Comparison of ENCODE assay signal across 17 cellular contexts in genomic region chr10:120732067-120732466, GRCh38.
DNase-seq lines count a peak whose midpoint lies in the region; ATAC-seq, FAIRE-seq and TF ChIP-seq lines count a peak whose summit lies in the region.
"Had no signal": no experiment of that assay in that cellular context is flagged by ENCODE, and none has a peak within 500 bp of the region (broad histone marks: within the 10 kb centered on the region; RNA-seq: fewer than 3 reads in every experiment).

No MANE protein-coding gene starts in this region.

- peak overlapping the region; percentile 61 for H3K4me2 ChIP-seq in endothelial cell of umbilical vein (ENCODE audit: insufficient read depth, low read length)

- H3K9me1 ChIP-seq in endothelial cell of umbilical vein (replicated peaks; ENCODE audit: control insufficient read depth, extremely low read depth, insufficient read depth, low read length) = no peaks in the 10 kb centered on the region

- H3K4me1 ChIP-seq in endothelial cell of umbilical vein (ENCODE audit: control insufficient read depth, extremely low read depth, insufficient read depth, low read length) = peaks cover 44% of the 10 kb centered on the region
- H3K4me1 ChIP-seq: left ventricle myocardium inferior, right atrium auricular region had no signal

- H4K20me1 ChIP-seq in endothelial cell of umbilical vein (replicated peaks; ENCODE audit: control insufficient read depth, extremely low read depth, insufficient read depth, low read length) = no peaks in the 10 kb centered on the region

- no peak for TF ChIP-seq POLR2A in endothelial cell of umbilical vein (IDR thresholded peaks at IDR 0.05; ENCODE audit: low read depth, low read length)

- no peaks in the 10 kb centered on the region for H3K36me3 ChIP-seq in endothelial cell of umbilical vein (ENCODE audit: control insufficient read depth in 2 of 2, extremely low read depth in 1 of 2, insufficient read depth in 2 of 2, low read length in 2 of 2)
- H3K36me3 ChIP-seq: left ventricle myocardium inferior, right atrium auricular region, thoracic aorta had no signal

- FAIRE-seq in endothelial cell of umbilical vein (lab: Jason Lieb, UNC) = peak; percentile 35

- CTCF ChIA-PET in endothelial cell of umbilical vein (lab: Charles Lee) = interaction anchor here (0.8 to 2.4 kb wide), 10 partner anchors 8 to 510 kb away, joined by 3 to 9 read pairs (median 4); no protein-coding TSS in a partner anchor

- DNase-seq in HPDE6-E6E7 (ENCODE audit: extremely low spot score) (peak; percentile 52), NCI-H748 treated with DMSO at 0.1 percent for 48 hours (lab: John Stamatoyannopoulos, UW) (peak; percentile 0), endothelial cell of umbilical vein (ENCODE audit: low read depth, low spot score) (peak; percentile 88), pulmonary artery endothelial cell (ENCODE audit: low read depth, low spot score) (peak; percentile 29), ureter (ENCODE audit: low spot score) (no peak), T-helper 9 cell (no peak)
- DNase-seq: activated naive CD8-positive, alpha-beta T cell treated with anti-CD3 and anti-CD28 coated beads for 36 hours; KG1; left ventricle myocardium inferior; NCI-H1105 treated with DMSO at 0.1 percent for 48 hours; NCI-H69; nucleus accumbens had no signal

- peak overlapping the region; percentile 39 for H3K9ac ChIP-seq in endothelial cell of umbilical vein (replicated peaks; ENCODE audit: extremely low read depth, insufficient read depth, low read length)

- no peak overlapping the region for H2AFZ ChIP-seq in endothelial cell of umbilical vein (ENCODE audit: low read depth, low read length)

- ATAC-seq in HG03442 (IDR thresholded peaks at IDR 0.05; ENCODE audit: unreplicated experiment) = no peak
- ATAC-seq: Panc1, SK-N-SH treated with all-trans-retinoic acid at 6 μM for 48 hours had no signal

- H3K27me3 ChIP-seq in endothelial cell of umbilical vein (ENCODE audit: control insufficient read depth in 2 of 2, insufficient read depth in 2 of 2, low read length in 2 of 2) = no peaks in the 10 kb centered on the region
- H3K27me3 ChIP-seq: right atrium auricular region had no signal

- no peak for TF ChIP-seq CTCF in endothelial cell of umbilical vein (IDR thresholded peaks at IDR 0.05; ENCODE audit: extremely low read depth in 1 of 2, insufficient read depth in 1 of 2, low read depth in 1 of 2, low read length in 2 of 2)

- intact Hi-C loops in endothelial cell of umbilical vein (cut with micrococcal nuclease) = no loop called here

- POLR2A ChIA-PET in endothelial cell of umbilical vein (lab: Charles Lee) = interaction anchor here (0.8 kb wide), 1 partner anchor 132 kb away, joined by 3 read pairs; no protein-coding TSS in a partner anchor

- no peak overlapping the region for H3K4me3 ChIP-seq in endothelial cell of umbilical vein (replicated peaks in 1 of 3; ENCODE audit: insufficient read depth in 1 of 3, low read depth in 1 of 3, low read length in 3 of 3)
- H3K4me3 ChIP-seq: left ventricle myocardium inferior, right atrium auricular region, thoracic aorta had no signal

- H3K27ac ChIP-seq in endothelial cell of umbilical vein (ENCODE audit: insufficient read depth, low read depth, low read length) = peak overlapping the region; percentile 75
- H3K27ac ChIP-seq: left ventricle myocardium inferior, right atrium auricular region, thoracic aorta had no signal

- no peaks in the 10 kb centered on the region for H3K9me3 ChIP-seq in endothelial cell of umbilical vein (replicated peaks; ENCODE audit: control insufficient read depth, insufficient read depth, low read length)
- H3K9me3 ChIP-seq: left ventricle myocardium inferior, right atrium auricular region, thoracic aorta had no signal

- dilution Hi-C loops in endothelial cell of umbilical vein (cut with MboI; ENCODE audit: extremely low pct_ligation_motif_present, low sequenced_read_pairs) = no loop called here

- BruUV-seq in endothelial cell of umbilical vein (replicated peaks; lab: Mats Ljungman, UMichigan) = no TSS peak

- H3K79me2 ChIP-seq in endothelial cell of umbilical vein (ENCODE audit: control insufficient read depth, insufficient read depth, low read length) = peaks cover 22% of the 10 kb centered on the region

TF ChIP-seq in endothelial cell of umbilical vein, 7 proteins besides CTCF, POLR2A, EP300 and RAD21:
- no peak for TF ChIP-seq POLR2AphosphoS5 (IDR thresholded peaks at IDR 0.05; ENCODE audit: insufficient read depth, low read depth, low read length)
- peak; percentile 83 for TF ChIP-seq JUN (IDR thresholded peaks at IDR 0.05; ENCODE audit: borderline replicate concordance, insufficient read depth, insufficient read length, low read depth)
- TF ChIP-seq, protein P1, sequence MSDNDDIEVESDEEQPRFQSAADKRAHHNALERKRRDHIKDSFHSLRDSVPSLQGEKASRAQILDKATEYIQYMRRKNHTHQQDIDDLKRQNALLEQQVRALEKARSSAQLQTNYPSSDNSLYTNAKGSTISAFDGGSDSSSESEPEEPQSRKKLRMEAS (IDR thresholded peaks at IDR 0.05; ENCODE audit: insufficient read depth, insufficient read length) = no peak
- peak; percentile 35 for TF ChIP-seq GATA2 (IDR thresholded peaks at IDR 0.05; ENCODE audit: insufficient read depth, insufficient read length, low read depth, low read length)
- no peak for TF ChIP-seq MYC (IDR thresholded peaks at IDR 0.05; ENCODE audit: low read depth, low read length)
- TF ChIP-seq EZH2 (IDR thresholded peaks at IDR 0.05; ENCODE audit: borderline replicate concordance, low read depth, low read length, severe bottlenecking) = no peak
- TF ChIP-seq FOS (IDR thresholded peaks at IDR 0.05; ENCODE audit: borderline replicate concordance, insufficient read depth, low read length) = peak; percentile 88

Comparison
In these comparisons a context has a peak if more than half of its experiments do, and no peak if none do; other contexts are left out.
1. DNase-seq: peak in HPDE6-E6E7 (single experiment), NCI-H748 treated with DMSO at 0.1 percent for 48 hours (single experiment), endothelial cell of umbilical vein (single experiment) and pulmonary artery endothelial cell (single experiment); none in ureter (single experiment) and T-helper 9 cell (single experiment).